ENCODE assay signal across 11 cellular contexts in the genomic region with DNA sequence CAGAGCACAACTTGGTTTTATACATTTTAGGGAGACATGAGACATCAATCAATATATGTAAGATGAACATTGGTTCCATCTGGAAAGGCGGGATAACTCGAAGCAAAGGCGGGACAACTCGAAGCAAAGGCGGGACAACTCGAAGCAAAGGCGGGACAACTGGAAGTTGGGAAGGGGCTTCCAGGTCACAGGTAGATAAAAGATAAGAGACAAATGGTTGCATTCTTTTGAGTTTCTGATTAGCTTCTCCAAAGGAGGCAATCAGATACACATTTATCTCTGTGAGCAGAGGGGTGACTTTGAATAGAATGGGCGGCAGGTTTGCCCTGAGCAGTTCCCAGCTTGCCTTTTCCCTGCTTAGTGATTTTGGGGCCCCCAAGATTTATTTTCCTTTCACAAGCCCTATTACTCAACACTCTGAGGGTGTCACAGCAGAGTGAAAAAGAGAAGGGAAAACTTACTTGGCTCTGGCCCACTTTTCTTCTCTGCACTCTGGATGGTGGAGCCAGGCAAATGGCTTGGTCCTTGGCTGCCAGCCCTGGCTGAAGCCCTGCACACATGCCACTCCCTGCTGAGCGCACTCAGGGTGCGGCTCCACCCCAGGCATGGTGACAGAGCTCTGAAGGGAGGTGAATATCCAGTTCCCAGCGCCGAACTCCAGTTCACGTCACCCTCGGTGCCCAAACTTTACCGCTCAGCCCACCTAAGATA. TPM values are rescaled to one million over a fixed set of nuclear protein-coding genes. Genes with fewer than 3 reads are reported as not detected.
DNase-seq lines count a peak whose midpoint lies in the region; ATAC-seq and TF ChIP-seq lines count a peak whose summit lies in the region.
"Had no signal": no experiment of that assay in that cellular context is flagged by ENCODE, and none has a peak within 500 bp of the region (broad histone marks: within the 10 kb centered on the region; RNA-seq: fewer than 3 reads in every experiment).

No MANE protein-coding gene starts in this region.

- in situ Hi-C loops in KBM-7 (cut with MboI; ENCODE audit: low pct_unique_long_range_greater_than_20kb, low sequenced_read_pairs) = no loop called here

- H3K4me3 Mint-ChIP-seq in activated CD8-positive, alpha-beta T cell treated with anti-CD3 and anti-CD28 coated beads for 36 hours = no peak overlapping the region

- DNase-seq in DMS 273 (lab: John Stamatoyannopoulos, UW; ENCODE audit: unreplicated experiment) = peak; percentile 68
- peak; percentile 47 for DNase-seq in NCI-H510A treated with DMSO at 0.1 percent for 48 hours (lab: John Stamatoyannopoulos, UW)
- DNase-seq in fibroblast of the aortic adventitia (ENCODE audit: low read depth) = peak; percentile 89
- peak in 7 of 10 donors; percentile 11 to 86 (median 37) for DNase-seq in posterior cingulate gyrus
- DNase-seq in KBM-7 = no peak
- DNase-seq in activated CD8-positive, alpha-beta T cell treated with anti-CD3 and anti-CD28 coated beads for 36 hours = no peak
- DNase-seq: activated CD4-positive, alpha-beta T cell treated with anti-CD3 and anti-CD28 coated beads for 48 hours; dermis blood vessel endothelial cell; NCI-H2171 treated with DMSO at 0.1 percent for 48 hours had no signal

- no peak overlapping the region for H3K4me3 ChIP-seq in fibroblast of the aortic adventitia (ENCODE audit: low read depth, low read length)

- H3K27ac Mint-ChIP-seq in activated CD8-positive, alpha-beta T cell treated with anti-CD3 and anti-CD28 coated beads for 36 hours = no peak overlapping the region

- ATAC-seq in HG02610 (IDR thresholded peaks at IDR 0.05; ENCODE audit: unreplicated experiment) (no peak), HG02852 (IDR thresholded peaks at IDR 0.05; ENCODE audit: unreplicated experiment) (no peak)
- ATAC-seq in activated CD8-positive, alpha-beta T cell treated with anti-CD3 and anti-CD28 coated beads for 36 hours = no peak

- H3K27me3 Mint-ChIP-seq in activated CD8-positive, alpha-beta T cell treated with anti-CD3 and anti-CD28 coated beads for 36 hours = no peaks in the 10 kb centered on the region

- CTCF ChIA-PET in activated CD8-positive, alpha-beta T cell treated with anti-CD3 and anti-CD28 coated beads for 36 hours (lab: Charles Lee) = no interaction called here

- H3K9me3 Mint-ChIP-seq in activated CD8-positive, alpha-beta T cell treated with anti-CD3 and anti-CD28 coated beads for 36 hours = no peaks in the 10 kb centered on the region

- H3K36me3 Mint-ChIP-seq in activated CD8-positive, alpha-beta T cell treated with anti-CD3 and anti-CD28 coated beads for 36 hours (ENCODE audit: low read depth) = no peaks in the 10 kb centered on the region

- H3K4me1 Mint-ChIP-seq in activated CD8-positive, alpha-beta T cell treated with anti-CD3 and anti-CD28 coated beads for 36 hours (ENCODE audit: low read depth) = no peaks in the 10 kb centered on the region

- TF ChIP-seq CTCF in fibroblast of the aortic adventitia (IDR thresholded peaks at IDR 0.05; ENCODE audit: insufficient read depth, low read length) = no peak
- no peak for TF ChIP-seq CTCF in activated CD8-positive, alpha-beta T cell treated with anti-CD3 and anti-CD28 coated beads for 36 hours (IDR thresholded peaks at IDR 0.05)

- intact Hi-C loops in posterior cingulate gyrus (cut with DNase I) = no loop called here
- intact Hi-C loops in activated CD8-positive, alpha-beta T cell treated with anti-CD3 and anti-CD28 coated beads for 36 hours (cut with micrococcal nuclease) = no loop called here

- POLR2A ChIA-PET in activated CD8-positive, alpha-beta T cell treated with anti-CD3 and anti-CD28 coated beads for 36 hours (lab: Charles Lee) = no interaction called here

RNA-seq across cellular contexts. Expression of gene PARD3, which starts 46.7 kb away (rescaled TPM):
- 42.1 and 86.8 TPM in 2 replicates for total RNA-seq in fibroblast of the aortic adventitia (ENCODE audit: low replicate concordance)
- total RNA-seq in activated CD8-positive, alpha-beta T cell treated with anti-CD3 and anti-CD28 coated beads for 36 hours = 1 to 10 TPM; 1.6 to 2.0 TPM

Comparison
In these comparisons a context has a peak if more than half of its experiments do, and no peak if none do; other contexts are left out.
1. DNase-seq: peak in DMS 273 (single experiment), NCI-H510A treated with DMSO at 0.1 percent for 48 hours (single experiment), fibroblast of the aortic adventitia (single experiment) and posterior cingulate gyrus (7 of 10); none in KBM-7 (single experiment) and activated CD8-positive, alpha-beta T cell treated with anti-CD3 and anti-CD28 coated beads for 36 hours (single experiment).
2. RNA of gene PARD3, which starts 46.7 kb away (total RNA-seq): 42.1 to 86.8 TPM in fibroblast of the aortic adventitia; 1.6 to 2.0 TPM in activated CD8-positive, alpha-beta T cell treated with anti-CD3 and anti-CD28 coated beads for 36 hours; every median in the first group is over 10 times any median in the second.